In genomic region chr3:120524171-120524923, GRCh38 we compare ENCODE assay signal across 1 cellular context.
TF ChIP-seq lines count a peak whose summit lies in the region.

No MANE protein-coding gene starts in this region.

TF ChIP-seq in SK-N-SH treated with all-trans-retinoic acid at 6 μM for 48 hours, 23 proteins besides CTCF, POLR2A, EP300 and RAD21:
- no peak for TF ChIP-seq CREB5 (CRISPR knock-in tag; IDR thresholded peaks at IDR 0.05; ENCODE audit: low read depth)
- TF ChIP-seq OSR1 (CRISPR knock-in tag; IDR thresholded peaks at IDR 0.05), result no peak
- no peak for TF ChIP-seq RARB (CRISPR knock-in tag; IDR thresholded peaks at IDR 0.05)
- no peak for TF ChIP-seq POU6F1 (CRISPR knock-in tag; IDR thresholded peaks at IDR 0.05; ENCODE audit: borderline replicate concordance, low read depth)
- TF ChIP-seq ESRRG (CRISPR knock-in tag; IDR thresholded peaks at IDR 0.05), result no peak
- TF ChIP-seq PPARA (CRISPR knock-in tag; IDR thresholded peaks at IDR 0.05; ENCODE audit: borderline replicate concordance), result no peak
- TF ChIP-seq ZNF565 (CRISPR knock-in tag; conservative IDR thresholded peaks at IDR 0.05; ENCODE audit: low read depth), result no peak
- no peak for TF ChIP-seq ISL1 (CRISPR knock-in tag; IDR thresholded peaks at IDR 0.05)
- TF ChIP-seq GLIS3 (CRISPR knock-in tag; IDR thresholded peaks at IDR 0.05), result no peak
- no peak for TF ChIP-seq PATZ1 (CRISPR knock-in tag; IDR thresholded peaks at IDR 0.05; ENCODE audit: borderline replicate concordance)
- TF ChIP-seq TSHZ2 (CRISPR knock-in tag; IDR thresholded peaks at IDR 0.05), result no peak
- TF ChIP-seq CSRNP3 (CRISPR knock-in tag; IDR thresholded peaks at IDR 0.05), result no peak
- no peak for TF ChIP-seq ARNTL (CRISPR knock-in tag; IDR thresholded peaks at IDR 0.05; ENCODE audit: borderline replicate concordance, low read depth)
- no peak for TF ChIP-seq CSDC2 (CRISPR knock-in tag; IDR thresholded peaks at IDR 0.05)
- TF ChIP-seq ZNF70 (CRISPR knock-in tag; IDR thresholded peaks at IDR 0.05), result no peak
- no peak for TF ChIP-seq TCF4 (CRISPR knock-in tag; IDR thresholded peaks at IDR 0.05; ENCODE audit: borderline replicate concordance)
- no peak for TF ChIP-seq SNAI2 (CRISPR knock-in tag; IDR thresholded peaks at IDR 0.05)
- TF ChIP-seq BACH2 (CRISPR knock-in tag; IDR thresholded peaks at IDR 0.05; ENCODE audit: borderline replicate concordance), result no peak
- TF ChIP-seq ZC3H10 (CRISPR knock-in tag; IDR thresholded peaks at IDR 0.05), result no peak
